Comparison of ENCODE assay signal across 9 cellular contexts in the genomic region with DNA sequence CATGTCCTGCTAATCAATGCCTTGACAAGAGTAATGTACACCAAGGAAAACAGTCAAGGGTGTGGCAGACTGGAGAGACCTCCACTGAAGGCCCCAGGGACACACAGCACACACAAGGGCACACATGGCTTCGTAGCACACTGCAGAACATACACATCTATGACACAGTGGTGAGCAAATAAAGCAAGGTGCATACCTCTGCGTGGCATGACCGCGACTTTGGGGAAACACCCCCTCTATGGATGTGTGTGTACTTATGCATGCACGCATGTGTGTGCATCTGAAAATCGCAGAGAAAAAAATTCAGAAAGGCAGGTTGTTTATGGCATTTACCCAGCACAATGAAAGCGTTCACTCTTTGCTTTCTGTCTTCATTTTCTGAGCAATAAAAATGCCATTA. TPM values are rescaled to one million over a fixed set of nuclear protein-coding genes. Genes with fewer than 3 reads are reported as not detected.
DNase-seq lines count a peak whose midpoint lies in the region; ATAC-seq and TF ChIP-seq lines count a peak whose summit lies in the region.
"Had no signal": no experiment of that assay in that cellular context is flagged by ENCODE, and none has a peak within 500 bp of the region (broad histone marks: within the 10 kb centered on the region; RNA-seq: fewer than 3 reads in every experiment).

No MANE protein-coding gene starts in this region.

- TF ChIP-seq CTCF in CD14-positive monocyte (IDR thresholded peaks at IDR 0.05) = no peak
- TF ChIP-seq CTCF in RWPE2 (IDR thresholded peaks at IDR 0.05; ENCODE audit: poor library complexity, severe bottlenecking) = no peak
- no peak for TF ChIP-seq CTCF in brain (conservative IDR thresholded peaks at IDR 0.05)
- TF ChIP-seq CTCF in neutrophil (IDR thresholded peaks at IDR 0.05) = no peak
- TF ChIP-seq CTCF in upper lobe of left lung (IDR thresholded peaks at IDR 0.05) = no peak

- H3K27ac Mint-ChIP-seq in CD14-positive monocyte (peak overlapping the region in 5 of 7 donors; percentile 54 to 88 (median 78)), brain (peak overlapping the region in 4 of 5 experiments; percentile 19 to 69 (median 48))

- H3K27ac ChIP-seq in RWPE2 (ENCODE audit: poor library complexity, severe bottlenecking) (peak overlapping the region; percentile 79), neutrophil (peak overlapping the region; percentile 84), upper lobe of left lung (no peak overlapping the region)

- H3K27me3 ChIP-seq in RWPE2 (ENCODE audit: insufficient read depth, poor library complexity, severe bottlenecking) (no peaks in the 10 kb centered on the region), neutrophil (no peaks in the 10 kb centered on the region), upper lobe of left lung (no peaks in the 10 kb centered on the region)

- H3K4me1 ChIP-seq in RWPE2 (ENCODE audit: insufficient read depth, poor library complexity, severe bottlenecking) (peaks cover 14% of the 10 kb centered on the region), neutrophil (ENCODE audit: control insufficient read depth in 1 of 2, insufficient read depth in 1 of 2, low read depth in 1 of 2, low read length in 1 of 2) (peaks cover 52 to 81% of the 10 kb centered on the region in 2 experiments), upper lobe of left lung (peaks cover 0 to 14% (median 7%) of the 10 kb centered on the region in 4 donors)

- no peaks in the 10 kb centered on the region for H3K36me3 ChIP-seq in RWPE2 (ENCODE audit: low read depth)
- H3K36me3 ChIP-seq in neutrophil = peaks cover 88% of the 10 kb centered on the region
- H3K36me3 ChIP-seq in upper lobe of left lung = no peaks in the 10 kb centered on the region

- H3K4me3 ChIP-seq in RWPE2 (ENCODE audit: severe bottlenecking) (no peak overlapping the region), neutrophil (ENCODE audit: low read depth in 1 of 2, low read length in 1 of 2) (peak overlapping the region in 1 of 2 experiments; percentile 38), upper lobe of left lung (no peak overlapping the region)

- H3K9me3 ChIP-seq in RWPE2 (ENCODE audit: severe bottlenecking) (no peaks in the 10 kb centered on the region), neutrophil (no peaks in the 10 kb centered on the region), upper lobe of left lung (no peaks in the 10 kb centered on the region)

- H3K4me1 Mint-ChIP-seq in CD14-positive monocyte = peaks cover 58% of the 10 kb centered on the region
- H3K4me1 Mint-ChIP-seq in brain = peaks cover 36% of the 10 kb centered on the region

- ATAC-seq in RWPE2 (ENCODE audit: low read depth) (peak; percentile 40), GM18873 (IDR thresholded peaks at IDR 0.05; ENCODE audit: low FRiP score, unreplicated experiment) (no peak), upper lobe of left lung (ENCODE audit: low FRiP score in 2 of 2) (no peak), HG03378 (IDR thresholded peaks at IDR 0.05; ENCODE audit: unreplicated experiment) (no peak)

- WGBS in upper lobe of left lung, 2 donors = 61 to 77% methylated on average over 6 to 7 of the region's 7 CpGs

- intact Hi-C loops in CD14-positive monocyte (cut with micrococcal nuclease) = no loop called here
- intact Hi-C loops in posterior vena cava (cut with DNase I) = no loop called here

- DNase-seq in CD14-positive monocyte (ENCODE audit: low spot score) (no peak), RWPE2 (ENCODE audit: low spot score) (no peak), posterior vena cava (ENCODE audit: low spot score) (no peak), upper lobe of left lung (no peak)
- DNase-seq: H9 had no signal

- no peak for TF ChIP-seq EP300 in upper lobe of left lung (IDR thresholded peaks at IDR 0.05)

- H3K36me3 Mint-ChIP-seq in CD14-positive monocyte = peaks cover 64 to 77% of the 10 kb centered on the region in 2 donors
- peaks cover 27% of the 10 kb centered on the region for H3K36me3 Mint-ChIP-seq in brain

- H3K27me3 Mint-ChIP-seq in CD14-positive monocyte (ENCODE audit: low read depth in 3 of 3) (peaks cover 0 to 4% (median 2%) of the 10 kb centered on the region in 3 donors), brain (peaks cover 3% of the 10 kb centered on the region)

- H3K9me3 Mint-ChIP-seq in CD14-positive monocyte = peaks cover 4 to 10% (median 8%) of the 10 kb centered on the region in 7 donors
- peaks cover 0 to 4% (median 0%) of the 10 kb centered on the region in 5 experiments for H3K9me3 Mint-ChIP-seq in brain

- no peak overlapping the region for H3K4me3 Mint-ChIP-seq in CD14-positive monocyte
- peak overlapping the region in 1 of 5 experiments; percentile 14 for H3K4me3 Mint-ChIP-seq in brain
- H3K4me3 Mint-ChIP-seq: H9 had no signal

- TF ChIP-seq POLR2A in upper lobe of left lung (IDR thresholded peaks at IDR 0.05) = no peak

RNA-seq across cellular contexts. Expression of gene SEMA4D, which starts 20.5 kb away (rescaled TPM):
- polyA plus RNA-seq in CD14-positive monocyte (10 to 100 TPM; 28.2 to 28.6 TPM), brain (ENCODE audit: insufficient read depth, low read depth, low replicate concordance) (91.5 TPM)
- total RNA-seq in posterior vena cava (10 to 100 TPM; 10.0 to 14.1 TPM), upper lobe of left lung (10 to 100 TPM; 24.6 to 61.3 (median 41.8) TPM)

Comparison
In these comparisons a context has a peak if more than half of its experiments do, and no peak if none do; other contexts are left out.
1. H3K27ac ChIP-seq: peak in RWPE2 (single experiment) and neutrophil (single experiment); none in upper lobe of left lung (0 of 4).